11 cellular contexts compared by ENCODE assay signal in the genomic region with DNA sequence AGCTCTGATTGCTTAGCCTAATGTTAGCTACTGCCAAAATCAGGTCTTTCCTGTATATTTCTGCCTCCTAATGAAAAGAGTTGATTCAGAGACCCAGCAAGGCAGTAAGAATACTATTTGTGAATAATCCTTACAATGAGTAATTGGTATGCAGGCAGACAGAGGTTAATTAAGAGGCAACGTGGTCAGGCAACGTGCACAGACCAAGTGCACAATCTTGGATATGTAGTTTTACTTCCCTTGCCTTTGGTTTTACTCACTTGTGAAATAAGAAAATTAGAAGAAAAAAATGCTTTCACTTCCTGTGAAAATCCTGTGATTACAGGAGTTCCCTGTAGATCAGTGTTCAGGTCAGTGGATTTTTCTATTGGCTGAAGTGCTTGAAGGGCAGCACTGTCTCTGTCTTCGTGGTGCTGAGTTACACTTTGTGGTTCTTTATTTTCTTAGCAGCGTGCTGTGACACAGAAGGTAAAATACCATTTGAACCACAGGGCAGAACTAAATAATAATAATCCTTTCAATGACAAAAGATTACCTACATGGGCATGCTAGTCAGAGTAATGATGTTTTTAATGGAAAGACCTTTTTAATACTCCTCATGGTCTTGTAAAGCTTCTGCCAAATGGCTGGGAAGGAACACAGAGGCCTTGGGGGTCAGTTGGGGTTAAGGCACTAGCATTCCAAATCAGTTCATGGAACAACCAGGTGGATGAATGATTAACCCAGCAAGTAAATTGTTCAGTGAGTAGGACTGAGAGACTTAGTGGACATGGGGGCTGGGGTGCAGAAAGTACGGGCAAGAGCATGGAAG.
A peak's percentile ranks its signal among the peaks of the same experiment; 100 is the strongest.
DNase-seq lines count a peak whose midpoint lies in the region; ATAC-seq and TF ChIP-seq lines count a peak whose summit lies in the region.
"Had no signal": no experiment of that assay in that cellular context is flagged by ENCODE, and none has a peak within 500 bp of the region (broad histone marks: within the 10 kb centered on the region; RNA-seq: fewer than 3 reads in every experiment).

No MANE protein-coding gene starts in this region.

- H2AFZ ChIP-seq in fibroblast of lung (ENCODE audit: low read length): no peak overlapping the region
- H2AFZ ChIP-seq in smooth muscle cell (ENCODE audit: low read depth): no peak overlapping the region
- H2AFZ ChIP-seq in OCI-LY7 (ENCODE audit: low read length): no peak overlapping the region

- ATAC-seq in GM19468 (IDR thresholded peaks at IDR 0.05; ENCODE audit: extremely low read depth, unreplicated experiment) (peak; percentile 42), HG03280 (IDR thresholded peaks at IDR 0.05; ENCODE audit: unreplicated experiment) (no peak)
- ATAC-seq: HCT116, Panc1 had no signal

- H4K20me1 ChIP-seq in fibroblast of lung (ENCODE audit: control insufficient read depth, extremely low read depth, insufficient read depth, low read length): no peaks in the 10 kb centered on the region
- H4K20me1 ChIP-seq in smooth muscle cell (ENCODE audit: low read depth): no peaks in the 10 kb centered on the region
- no peaks in the 10 kb centered on the region for H4K20me1 ChIP-seq in OCI-LY7 (ENCODE audit: insufficient read depth, low read length)

- DNase-seq in HuH-7 (ENCODE audit: low spot score): peak; percentile 28
- DNase-seq in fibroblast of lung (ENCODE audit: low read depth in 2 of 2): peak; percentile 14 to 75
- no peak for DNase-seq in smooth muscle cell (lab: John Stamatoyannopoulos, UW; ENCODE audit: unreplicated experiment)
- no peak for DNase-seq in NCI-H1092 treated with DMSO at 0.1 percent for 48 hours (lab: John Stamatoyannopoulos, UW)
- no peak for DNase-seq in OCI-LY7 (ENCODE audit: low spot score)
- DNase-seq: aorta, testis had no signal

- no peaks in the 10 kb centered on the region for H3K9me3 ChIP-seq in fibroblast of lung (ENCODE audit: control insufficient read depth, insufficient read depth, low read depth, low read length)
- no peaks in the 10 kb centered on the region for H3K9me3 ChIP-seq in smooth muscle cell (replicated peaks; ENCODE audit: low read depth)
- no peaks in the 10 kb centered on the region for H3K9me3 ChIP-seq in OCI-LY7 (ENCODE audit: low read length)
- H3K9me3 ChIP-seq: testis had no signal

- intact Hi-C loops in OCI-LY7 (cut with micrococcal nuclease; ENCODE audit: unreplicated experiment): no loop called here

- H3K4me3 ChIP-seq in fibroblast of lung (replicated peaks in 1 of 4; ENCODE audit: control extremely low read depth in 1 of 4, insufficient read depth in 1 of 4, low read depth in 3 of 4, low read length in 4 of 4): no peak overlapping the region
- peak overlapping the region; percentile 30 for H3K4me3 ChIP-seq in smooth muscle cell
- no peak overlapping the region for H3K4me3 ChIP-seq in OCI-LY7 (ENCODE audit: low read depth, low read length, poor library complexity, severe bottlenecking)

- H3K4me2 ChIP-seq in fibroblast of lung (ENCODE audit: extremely low read depth, insufficient read depth, low read length) (no peak overlapping the region), smooth muscle cell (no peak overlapping the region), OCI-LY7 (ENCODE audit: low read length) (no peak overlapping the region)

- no peak overlapping the region for H3K9ac ChIP-seq in fibroblast of lung (ENCODE audit: insufficient read depth, low read length)
- H3K9ac ChIP-seq in smooth muscle cell (ENCODE audit: low read depth): no peak overlapping the region

- H3K27me3 ChIP-seq in fibroblast of lung (ENCODE audit: control insufficient read depth, insufficient read depth, low read length): no peaks in the 10 kb centered on the region
- no peaks in the 10 kb centered on the region for H3K27me3 ChIP-seq in smooth muscle cell (ENCODE audit: low read depth)
- H3K27me3 ChIP-seq: testis had no signal

- H3K9me2 ChIP-seq in OCI-LY7 (ENCODE audit: insufficient read depth, low read length): no peaks in the 10 kb centered on the region

- no TSS peak for BruUV-seq in OCI-LY7 (replicated peaks; lab: Mats Ljungman, UMichigan)

- H3K79me2 ChIP-seq in fibroblast of lung (ENCODE audit: control insufficient read depth, insufficient read depth, low read length) (no peaks in the 10 kb centered on the region), smooth muscle cell (ENCODE audit: low read depth) (no peaks in the 10 kb centered on the region), OCI-LY7 (ENCODE audit: insufficient read depth, low read depth, low read length) (no peaks in the 10 kb centered on the region)

- CTCF ChIA-PET in OCI-LY7 (lab: Charles Lee; ENCODE audit: unreplicated experiment): no interaction called here

- H3F3A ChIP-seq in smooth muscle cell (ENCODE audit: low read depth): no peaks in the 10 kb centered on the region

- POLR2A ChIA-PET in OCI-LY7 (lab: Charles Lee): interaction anchor here (1.2 kb wide), 1 partner anchor 10 kb away, joined by 4 read pairs; no protein-coding TSS in a partner anchor

- H3K36me3 ChIP-seq in fibroblast of lung (ENCODE audit: control insufficient read depth, insufficient read depth, low read length) (no peaks in the 10 kb centered on the region), smooth muscle cell (ENCODE audit: low read depth) (no peaks in the 10 kb centered on the region), OCI-LY7 (ENCODE audit: insufficient read depth, low read length) (no peaks in the 10 kb centered on the region)

- WGBS in smooth muscle cell (ENCODE audit: low lambda C conversion rate): 54% methylated on average over 5 of the region's 5 CpGs

- peaks cover 2% of the 10 kb centered on the region for H3K4me1 ChIP-seq in fibroblast of lung (ENCODE audit: control insufficient read depth, extremely low read depth, insufficient read depth, low read length)
- peaks cover 44% of the 10 kb centered on the region for H3K4me1 ChIP-seq in smooth muscle cell (ENCODE audit: low read depth)
- no peaks in the 10 kb centered on the region for H3K4me1 ChIP-seq in OCI-LY7 (ENCODE audit: insufficient read depth, low read length, poor library complexity, severe bottlenecking)
- H3K4me1 ChIP-seq: testis had no signal

- TF ChIP-seq CTCF in fibroblast of lung (conservative IDR thresholded peaks at IDR 0.05 in 1 of 2, IDR thresholded peaks at IDR 0.05 in 1 of 2; ENCODE audit: low read depth in 1 of 2, low read length in 2 of 2) (no peak), smooth muscle cell (IDR thresholded peaks at IDR 0.05; ENCODE audit: borderline replicate concordance, insufficient read depth, poor library complexity, severe bottlenecking) (no peak), OCI-LY7 (conservative IDR thresholded peaks at IDR 0.05; ENCODE audit: low read length) (no peak)

- H3K27ac ChIP-seq in fibroblast of lung (ENCODE audit: insufficient read depth, low read length) (no peak overlapping the region), smooth muscle cell (ENCODE audit: low read depth) (peak overlapping the region; percentile 8), OCI-LY7 (ENCODE audit: low read depth, low read length, poor library complexity, severe bottlenecking) (no peak overlapping the region)
- H3K27ac ChIP-seq: testis had no signal

Comparison
In these comparisons a context has a peak if more than half of its experiments do, and no peak if none do; other contexts are left out.
1. DNase-seq: peak in HuH-7 (single experiment) and fibroblast of lung (2 of 2); none in smooth muscle cell (single experiment), NCI-H1092 treated with DMSO at 0.1 percent for 48 hours (single experiment) and OCI-LY7 (single experiment).